In the genomic region with DNA sequence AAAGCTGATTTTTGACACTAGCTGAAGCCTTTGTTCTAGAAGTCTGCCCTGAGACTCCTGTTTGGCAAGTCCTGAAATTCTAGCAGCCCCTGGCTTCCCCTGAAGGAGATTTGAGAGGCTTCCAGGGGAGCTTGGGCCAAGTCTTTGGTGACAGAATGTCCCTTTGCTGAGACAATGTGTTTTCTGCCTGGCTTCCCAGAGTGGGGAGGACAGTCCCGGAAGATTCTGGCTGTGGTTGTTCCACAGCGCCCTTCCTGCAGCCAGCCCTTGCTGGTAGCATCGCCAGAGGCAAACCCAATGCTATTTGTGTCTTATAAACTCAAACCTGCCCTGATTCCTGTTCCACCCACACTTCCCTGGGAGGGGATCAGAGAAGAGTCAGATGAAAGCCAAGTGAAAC, we compare ENCODE assay signal across 2 cellular contexts.
TF ChIP-seq lines count a peak whose summit lies in the region.

No MANE protein-coding gene starts in this region.

TF ChIP-seq in A549, 52 proteins besides CTCF, POLR2A, EP300 and RAD21:
- TF ChIP-seq REST (IDR thresholded peaks at IDR 0.05), result no peak
- TF ChIP-seq NFE2L2 (conservative IDR thresholded peaks at IDR 0.05; ENCODE audit: low read length), result no peak
- no peak for TF ChIP-seq BHLHE40 (IDR thresholded peaks at IDR 0.05; ENCODE audit: low read depth, low read length)
- no peak for TF ChIP-seq CHD2 (IDR thresholded peaks at IDR 0.05; ENCODE audit: low read length, partially characterized antibody)
- no peak for TF ChIP-seq CBX8 (IDR thresholded peaks at IDR 0.05)
- no peak for TF ChIP-seq ZFP36 (IDR thresholded peaks at IDR 0.05; ENCODE audit: borderline replicate concordance, partially characterized antibody)

TF ChIP-seq in H1, 55 proteins besides CTCF, POLR2A, EP300 and RAD21:
- TF ChIP-seq KDM1A (IDR thresholded peaks at IDR 0.05; ENCODE audit: borderline replicate concordance, low read length) (0 out of 2 replicates have a peak, but pooled peaks have one; percentile 3), TEAD4 (IDR thresholded peaks at IDR 0.05; ENCODE audit: low read depth, low read length) (no peak)
TF ChIP-seq in H1: peak in this region for 1.
